Comparison of ENCODE assay signal across 18 cellular contexts in the genomic region with DNA sequence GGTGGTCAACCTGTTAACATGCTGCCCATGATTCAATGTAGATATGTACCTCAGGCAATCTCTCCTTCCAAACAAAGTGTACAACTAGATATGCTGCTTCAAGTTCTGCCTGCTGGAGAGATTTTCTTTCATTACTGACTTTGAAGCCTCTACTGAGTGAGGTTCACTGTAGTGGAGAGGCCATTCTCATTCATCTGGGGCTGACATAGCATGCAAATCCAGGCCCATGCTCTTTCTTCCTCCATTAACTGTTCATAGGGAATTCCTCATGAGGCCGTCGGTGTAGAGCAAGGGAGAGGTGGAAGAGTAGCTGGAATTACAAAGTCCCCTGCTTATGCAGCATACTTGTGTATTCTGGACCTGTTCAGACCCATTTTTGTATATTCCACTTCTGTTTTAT. TPM values are rescaled to one million over a fixed set of nuclear protein-coding genes. Genes with fewer than 3 reads are reported as not detected.
DNase-seq lines count a peak whose midpoint lies in the region; ATAC-seq and TF ChIP-seq lines count a peak whose summit lies in the region.
"Had no signal": no experiment of that assay in that cellular context is flagged by ENCODE, and none has a peak within 500 bp of the region (broad histone marks: within the 10 kb centered on the region; RNA-seq: fewer than 3 reads in every experiment).

No MANE protein-coding gene starts in this region.

- no peak overlapping the region for H3K27ac ChIP-seq in mesenchymal stem cell (ENCODE audit: low read length, poor library complexity, severe bottlenecking)
- H3K27ac ChIP-seq: body of pancreas, foreskin keratinocyte, vagina had no signal

- H2BK15ac ChIP-seq in mesenchymal stem cell (ENCODE audit: low read depth, poor library complexity, severe bottlenecking) = no peak overlapping the region

- 0 out of 2 replicates have a peak, but pooled peaks cover 3% of the 10 kb centered on the region for H3K9me3 ChIP-seq in Loucy (ENCODE audit: insufficient read depth, low read depth, low read length)
- H3K9me3 ChIP-seq in mesenchymal stem cell (ENCODE audit: control insufficient read depth, low read length) = no peaks in the 10 kb centered on the region
- H3K9me3 ChIP-seq: body of pancreas, vagina had no signal

- no peak overlapping the region for H2BK120ac ChIP-seq in mesenchymal stem cell (ENCODE audit: low read depth, low read length)

- H3K4me2 ChIP-seq in Loucy (ENCODE audit: low read depth, low read length, poor library complexity, severe bottlenecking) (no peak overlapping the region), mesenchymal stem cell (ENCODE audit: low read length, poor library complexity, severe bottlenecking) (no peak overlapping the region)

- TF ChIP-seq CTCF in Loucy (conservative IDR thresholded peaks at IDR 0.05; ENCODE audit: low read length) = no peak

- H3K9me3 Mint-ChIP-seq in activated naive CD4-positive, alpha-beta T cell treated with anti-CD3 and anti-CD28 coated beads for 36 hours = peaks cover 11% of the 10 kb centered on the region
- peaks cover 10% of the 10 kb centered on the region for H3K9me3 Mint-ChIP-seq in activated naive CD8-positive, alpha-beta T cell treated with anti-CD3 and anti-CD28 coated beads, Interleukin-2, amount 10 ng/mL, durations not matched to agents 7 days and 5 days
- peaks cover 8% of the 10 kb centered on the region for H3K9me3 Mint-ChIP-seq in stimulated activated effector memory CD8-positive, alpha-beta T cell treated with anti-CD3 and anti-CD28 coated beads, Interleukin-12 subunit alpha, Interleukin-12 subunit beta, amount 100 ng/mL, for 72 hours

- no peaks in the 10 kb centered on the region for H3K27me3 Mint-ChIP-seq in activated naive CD4-positive, alpha-beta T cell treated with anti-CD3 and anti-CD28 coated beads for 36 hours (ENCODE audit: low read depth)
- H3K27me3 Mint-ChIP-seq in activated naive CD8-positive, alpha-beta T cell treated with anti-CD3 and anti-CD28 coated beads, Interleukin-2, amount 10 ng/mL, durations not matched to agents 7 days and 5 days = no peaks in the 10 kb centered on the region

- peaks cover 45% of the 10 kb centered on the region for H3K4me1 Mint-ChIP-seq in activated naive CD4-positive, alpha-beta T cell treated with anti-CD3 and anti-CD28 coated beads for 36 hours (ENCODE audit: low read depth)
- H3K4me1 Mint-ChIP-seq in activated naive CD8-positive, alpha-beta T cell treated with anti-CD3 and anti-CD28 coated beads, Interleukin-2, amount 10 ng/mL, durations not matched to agents 7 days and 5 days = peaks cover 26% of the 10 kb centered on the region
- H3K4me1 Mint-ChIP-seq in stimulated activated effector memory CD8-positive, alpha-beta T cell treated with anti-CD3 and anti-CD28 coated beads, Interleukin-12 subunit alpha, Interleukin-12 subunit beta, amount 100 ng/mL, for 72 hours = peaks cover 44% of the 10 kb centered on the region

- no peak overlapping the region for H3K23ac ChIP-seq in mesenchymal stem cell (ENCODE audit: low read length in 2 of 2)

- H2BK5ac ChIP-seq in mesenchymal stem cell (ENCODE audit: low read depth, low read length, poor library complexity, severe bottlenecking) = no peak overlapping the region

- no peak for DNase-seq in activated naive CD4-positive, alpha-beta T cell treated with anti-CD3 and anti-CD28 coated beads for 36 hours
- DNase-seq in activated naive CD4-positive, alpha-beta T cell treated with anti-CD3 and anti-CD28 coated beads, Interleukin-2, amount 50 U/mL, for 16 hours = no peak
- DNase-seq in activated naive CD8-positive, alpha-beta T cell treated with anti-CD3 and anti-CD28 coated beads, Interleukin-2, amount 10 ng/mL, durations not matched to agents 7 days and 5 days = no peak
- DNase-seq in stimulated activated effector memory CD8-positive, alpha-beta T cell treated with anti-CD3 and anti-CD28 coated beads, Interleukin-12 subunit alpha, Interleukin-12 subunit beta, amount 100 ng/mL, for 72 hours (ENCODE audit: low spot score in 2 of 2) = no peak
- DNase-seq in AG08396 (ENCODE audit: low spot score) = no peak
- DNase-seq in NCI-H187 (lab: John Stamatoyannopoulos, UW) = no peak
- no peak for DNase-seq in mesenchymal stem cell
- DNase-seq: activated gamma-delta T cell, body of pancreas, cortex of kidney, foreskin keratinocyte, IMR-90, NCI-H1048, occipital lobe, right cardiac atrium, substantia nigra had no signal

- H3K4me3 ChIP-seq in Loucy (ENCODE audit: low read length, poor library complexity, severe bottlenecking) (no peak overlapping the region), mesenchymal stem cell (ENCODE audit: insufficient read depth in 1 of 2, low read depth in 1 of 2, low read length in 2 of 2) (no peak overlapping the region)
- H3K4me3 ChIP-seq: body of pancreas had no signal

- no peak for ATAC-seq in activated naive CD8-positive, alpha-beta T cell treated with anti-CD3 and anti-CD28 coated beads, Interleukin-2, amount 10 ng/mL, durations not matched to agents 7 days and 5 days (ENCODE audit: low read depth)
- ATAC-seq in stimulated activated effector memory CD8-positive, alpha-beta T cell treated with anti-CD3 and anti-CD28 coated beads, Interleukin-12 subunit alpha, Interleukin-12 subunit beta, amount 100 ng/mL, for 72 hours = no peak
- ATAC-seq: body of pancreas had no signal

- no peaks in the 10 kb centered on the region for H3K27me3 ChIP-seq in Loucy (ENCODE audit: insufficient read depth, low read length, poor library complexity, severe bottlenecking)
- peaks cover 0 to 10% of the 10 kb centered on the region in 2 experiments for H3K27me3 ChIP-seq in mesenchymal stem cell (ENCODE audit: control insufficient read depth in 1 of 2, insufficient read depth in 1 of 2, low read length in 2 of 2)
- H3K27me3 ChIP-seq: body of pancreas, foreskin keratinocyte, vagina had no signal

- POLR2A ChIA-PET in activated naive CD8-positive, alpha-beta T cell treated with anti-CD3 and anti-CD28 coated beads, Interleukin-2, amount 10 ng/mL, durations not matched to agents 7 days and 5 days (lab: Charles Lee) = no interaction called here

- H3K4me1 ChIP-seq in Loucy (ENCODE audit: insufficient read depth, low read length, poor library complexity, severe bottlenecking) (no peaks in the 10 kb centered on the region), mesenchymal stem cell (ENCODE audit: control insufficient read depth, insufficient read depth, low read depth, low read length) (no peaks in the 10 kb centered on the region)
- H3K4me1 ChIP-seq: body of pancreas, foreskin keratinocyte, vagina had no signal

- no peak overlapping the region for H4K8ac ChIP-seq in mesenchymal stem cell (ENCODE audit: low read length)

- peaks cover 17% of the 10 kb centered on the region for H3K36me3 Mint-ChIP-seq in activated naive CD4-positive, alpha-beta T cell treated with anti-CD3 and anti-CD28 coated beads for 36 hours (ENCODE audit: low read depth)
- peaks cover 6% of the 10 kb centered on the region for H3K36me3 Mint-ChIP-seq in activated naive CD8-positive, alpha-beta T cell treated with anti-CD3 and anti-CD28 coated beads, Interleukin-2, amount 10 ng/mL, durations not matched to agents 7 days and 5 days
- no peaks in the 10 kb centered on the region for H3K36me3 Mint-ChIP-seq in stimulated activated effector memory CD8-positive, alpha-beta T cell treated with anti-CD3 and anti-CD28 coated beads, Interleukin-12 subunit alpha, Interleukin-12 subunit beta, amount 100 ng/mL, for 72 hours

- H3K14ac ChIP-seq in mesenchymal stem cell (ENCODE audit: low read length in 2 of 2) = no peak overlapping the region

- no peak overlapping the region for H2AK5ac ChIP-seq in mesenchymal stem cell (ENCODE audit: low read length, severe bottlenecking)

- H3K36me3 ChIP-seq in Loucy (ENCODE audit: insufficient read depth, low read length) (no peaks in the 10 kb centered on the region), mesenchymal stem cell (ENCODE audit: control insufficient read depth in 1 of 2, insufficient read depth in 2 of 2, low read depth in 1 of 2, low read length in 2 of 2) (no peaks in the 10 kb centered on the region)
- H3K36me3 ChIP-seq: vagina had no signal

- no peaks in the 10 kb centered on the region for H3K9me2 ChIP-seq in Loucy (replicated peaks; ENCODE audit: low read depth, low read length)

- no peaks in the 10 kb centered on the region for H4K20me1 ChIP-seq in Loucy (ENCODE audit: insufficient read depth, low read length, poor library complexity, severe bottlenecking)

- no peak overlapping the region for H3K4me3 Mint-ChIP-seq in activated naive CD4-positive, alpha-beta T cell treated with anti-CD3 and anti-CD28 coated beads for 36 hours
- H3K4me3 Mint-ChIP-seq in activated naive CD8-positive, alpha-beta T cell treated with anti-CD3 and anti-CD28 coated beads, Interleukin-2, amount 10 ng/mL, durations not matched to agents 7 days and 5 days = peak overlapping the region; percentile 81
- peak overlapping the region; percentile 79 for H3K4me3 Mint-ChIP-seq in stimulated activated effector memory CD8-positive, alpha-beta T cell treated with anti-CD3 and anti-CD28 coated beads, Interleukin-12 subunit alpha, Interleukin-12 subunit beta, amount 100 ng/mL, for 72 hours

- no peak overlapping the region for H4K91ac ChIP-seq in mesenchymal stem cell (ENCODE audit: low read length)

- intact Hi-C loops in activated naive CD4-positive, alpha-beta T cell treated with anti-CD3 and anti-CD28 coated beads for 36 hours (cut with micrococcal nuclease) = no loop called here

- no peak overlapping the region for H3K4ac ChIP-seq in mesenchymal stem cell (ENCODE audit: low read depth in 1 of 2, low read length in 2 of 2)

- H3K27ac Mint-ChIP-seq in activated naive CD4-positive, alpha-beta T cell treated with anti-CD3 and anti-CD28 coated beads for 36 hours = peak overlapping the region; percentile 80
- H3K27ac Mint-ChIP-seq in activated naive CD8-positive, alpha-beta T cell treated with anti-CD3 and anti-CD28 coated beads, Interleukin-2, amount 10 ng/mL, durations not matched to agents 7 days and 5 days = peak overlapping the region; percentile 94
- peak overlapping the region; percentile 98 for H3K27ac Mint-ChIP-seq in stimulated activated effector memory CD8-positive, alpha-beta T cell treated with anti-CD3 and anti-CD28 coated beads, Interleukin-12 subunit alpha, Interleukin-12 subunit beta, amount 100 ng/mL, for 72 hours

- no peak overlapping the region for H3K18ac ChIP-seq in mesenchymal stem cell (ENCODE audit: low read depth in 1 of 2, low read length in 2 of 2)

- no peak overlapping the region for H3K9ac ChIP-seq in Loucy (ENCODE audit: low read depth, low read length, poor library complexity, severe bottlenecking)
- H3K9ac ChIP-seq in mesenchymal stem cell (ENCODE audit: low read length) = no peak overlapping the region

- H2AFZ ChIP-seq in Loucy (ENCODE audit: low read length) (peak overlapping the region; percentile 68), mesenchymal stem cell (ENCODE audit: low read depth, low read length) (no peak overlapping the region)

- no peak overlapping the region for H2BK12ac ChIP-seq in mesenchymal stem cell (ENCODE audit: low read length in 2 of 2)

- no CpG with 5 or more reads among the region's 2 CpGs for WGBS in mesenchymal stem cell

- CTCF ChIA-PET in activated naive CD4-positive, alpha-beta T cell treated with anti-CD3 and anti-CD28 coated beads for 36 hours (lab: Charles Lee) = no interaction called here

- H3F3A ChIP-seq in Loucy (ENCODE audit: low read depth) = no peaks in the 10 kb centered on the region

- no peaks in the 10 kb centered on the region for H3K79me2 ChIP-seq in Loucy (ENCODE audit: insufficient read depth, low read length)

- H3K79me1 ChIP-seq in mesenchymal stem cell (replicated peaks; ENCODE audit: low read length, poor library complexity, severe bottlenecking) = no peaks in the 10 kb centered on the region

RNA-seq across cellular contexts. Expression of gene VANGL2, which starts 38.6 kb away (rescaled TPM):
- under 1 TPM in 1 of 2 experiments, not detected in 1; 0.27 TPM for total RNA-seq in activated naive CD4-positive, alpha-beta T cell treated with anti-CD3 and anti-CD28 coated beads for 36 hours
- under 1 TPM; 0.06 to 0.34 TPM for total RNA-seq in activated naive CD8-positive, alpha-beta T cell treated with anti-CD3 and anti-CD28 coated beads, Interleukin-2, amount 10 ng/mL, durations not matched to agents 7 days and 5 days
- polyA plus RNA-seq in mesenchymal stem cell (2013, experiment 1 of 2) = 9.6 TPM
- polyA plus RNA-seq in mesenchymal stem cell (2013, experiment 2 of 2) = 8.8 TPM
